Comparison of ENCODE assay signal across 1 cellular context in the genomic region with DNA sequence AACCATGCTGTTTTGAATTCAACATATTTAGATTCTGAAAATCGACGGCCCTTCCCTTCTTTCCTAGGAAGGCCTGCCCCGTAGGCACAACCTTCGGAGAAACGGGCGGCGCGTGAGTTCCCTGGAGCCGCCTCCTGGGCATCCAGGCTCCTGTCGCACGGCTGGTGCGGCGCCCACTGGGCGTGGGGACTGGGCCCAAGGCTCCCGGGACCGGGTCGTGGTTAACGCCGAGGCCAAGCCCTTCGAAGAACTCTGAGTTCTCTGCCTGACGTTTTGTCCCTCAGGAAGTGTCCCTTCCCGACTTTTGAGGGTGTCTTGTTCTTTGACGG.
TF ChIP-seq lines count a peak whose summit lies in the region.

No MANE protein-coding gene starts in this region.

TF ChIP-seq in H1, 55 proteins besides CTCF, POLR2A, EP300 and RAD21:
- no peak for TF ChIP-seq SIX5 (IDR thresholded peaks at IDR 0.05; ENCODE audit: low read depth, low read length)
- no peak for TF ChIP-seq RXRA (IDR thresholded peaks at IDR 0.05; ENCODE audit: insufficient read depth, low read depth, low read length)
- TF ChIP-seq CTBP2 (IDR thresholded peaks at IDR 0.05; ENCODE audit: borderline replicate concordance, insufficient read depth, insufficient read length, low read length): no peak
- TF ChIP-seq SIRT6 (IDR thresholded peaks at IDR 0.05; ENCODE audit: low read length): no peak
- TF ChIP-seq PHF8 (conservative IDR thresholded peaks at IDR 0.05; ENCODE audit: low read depth, low read length): no peak
- TF ChIP-seq, protein P1, sequence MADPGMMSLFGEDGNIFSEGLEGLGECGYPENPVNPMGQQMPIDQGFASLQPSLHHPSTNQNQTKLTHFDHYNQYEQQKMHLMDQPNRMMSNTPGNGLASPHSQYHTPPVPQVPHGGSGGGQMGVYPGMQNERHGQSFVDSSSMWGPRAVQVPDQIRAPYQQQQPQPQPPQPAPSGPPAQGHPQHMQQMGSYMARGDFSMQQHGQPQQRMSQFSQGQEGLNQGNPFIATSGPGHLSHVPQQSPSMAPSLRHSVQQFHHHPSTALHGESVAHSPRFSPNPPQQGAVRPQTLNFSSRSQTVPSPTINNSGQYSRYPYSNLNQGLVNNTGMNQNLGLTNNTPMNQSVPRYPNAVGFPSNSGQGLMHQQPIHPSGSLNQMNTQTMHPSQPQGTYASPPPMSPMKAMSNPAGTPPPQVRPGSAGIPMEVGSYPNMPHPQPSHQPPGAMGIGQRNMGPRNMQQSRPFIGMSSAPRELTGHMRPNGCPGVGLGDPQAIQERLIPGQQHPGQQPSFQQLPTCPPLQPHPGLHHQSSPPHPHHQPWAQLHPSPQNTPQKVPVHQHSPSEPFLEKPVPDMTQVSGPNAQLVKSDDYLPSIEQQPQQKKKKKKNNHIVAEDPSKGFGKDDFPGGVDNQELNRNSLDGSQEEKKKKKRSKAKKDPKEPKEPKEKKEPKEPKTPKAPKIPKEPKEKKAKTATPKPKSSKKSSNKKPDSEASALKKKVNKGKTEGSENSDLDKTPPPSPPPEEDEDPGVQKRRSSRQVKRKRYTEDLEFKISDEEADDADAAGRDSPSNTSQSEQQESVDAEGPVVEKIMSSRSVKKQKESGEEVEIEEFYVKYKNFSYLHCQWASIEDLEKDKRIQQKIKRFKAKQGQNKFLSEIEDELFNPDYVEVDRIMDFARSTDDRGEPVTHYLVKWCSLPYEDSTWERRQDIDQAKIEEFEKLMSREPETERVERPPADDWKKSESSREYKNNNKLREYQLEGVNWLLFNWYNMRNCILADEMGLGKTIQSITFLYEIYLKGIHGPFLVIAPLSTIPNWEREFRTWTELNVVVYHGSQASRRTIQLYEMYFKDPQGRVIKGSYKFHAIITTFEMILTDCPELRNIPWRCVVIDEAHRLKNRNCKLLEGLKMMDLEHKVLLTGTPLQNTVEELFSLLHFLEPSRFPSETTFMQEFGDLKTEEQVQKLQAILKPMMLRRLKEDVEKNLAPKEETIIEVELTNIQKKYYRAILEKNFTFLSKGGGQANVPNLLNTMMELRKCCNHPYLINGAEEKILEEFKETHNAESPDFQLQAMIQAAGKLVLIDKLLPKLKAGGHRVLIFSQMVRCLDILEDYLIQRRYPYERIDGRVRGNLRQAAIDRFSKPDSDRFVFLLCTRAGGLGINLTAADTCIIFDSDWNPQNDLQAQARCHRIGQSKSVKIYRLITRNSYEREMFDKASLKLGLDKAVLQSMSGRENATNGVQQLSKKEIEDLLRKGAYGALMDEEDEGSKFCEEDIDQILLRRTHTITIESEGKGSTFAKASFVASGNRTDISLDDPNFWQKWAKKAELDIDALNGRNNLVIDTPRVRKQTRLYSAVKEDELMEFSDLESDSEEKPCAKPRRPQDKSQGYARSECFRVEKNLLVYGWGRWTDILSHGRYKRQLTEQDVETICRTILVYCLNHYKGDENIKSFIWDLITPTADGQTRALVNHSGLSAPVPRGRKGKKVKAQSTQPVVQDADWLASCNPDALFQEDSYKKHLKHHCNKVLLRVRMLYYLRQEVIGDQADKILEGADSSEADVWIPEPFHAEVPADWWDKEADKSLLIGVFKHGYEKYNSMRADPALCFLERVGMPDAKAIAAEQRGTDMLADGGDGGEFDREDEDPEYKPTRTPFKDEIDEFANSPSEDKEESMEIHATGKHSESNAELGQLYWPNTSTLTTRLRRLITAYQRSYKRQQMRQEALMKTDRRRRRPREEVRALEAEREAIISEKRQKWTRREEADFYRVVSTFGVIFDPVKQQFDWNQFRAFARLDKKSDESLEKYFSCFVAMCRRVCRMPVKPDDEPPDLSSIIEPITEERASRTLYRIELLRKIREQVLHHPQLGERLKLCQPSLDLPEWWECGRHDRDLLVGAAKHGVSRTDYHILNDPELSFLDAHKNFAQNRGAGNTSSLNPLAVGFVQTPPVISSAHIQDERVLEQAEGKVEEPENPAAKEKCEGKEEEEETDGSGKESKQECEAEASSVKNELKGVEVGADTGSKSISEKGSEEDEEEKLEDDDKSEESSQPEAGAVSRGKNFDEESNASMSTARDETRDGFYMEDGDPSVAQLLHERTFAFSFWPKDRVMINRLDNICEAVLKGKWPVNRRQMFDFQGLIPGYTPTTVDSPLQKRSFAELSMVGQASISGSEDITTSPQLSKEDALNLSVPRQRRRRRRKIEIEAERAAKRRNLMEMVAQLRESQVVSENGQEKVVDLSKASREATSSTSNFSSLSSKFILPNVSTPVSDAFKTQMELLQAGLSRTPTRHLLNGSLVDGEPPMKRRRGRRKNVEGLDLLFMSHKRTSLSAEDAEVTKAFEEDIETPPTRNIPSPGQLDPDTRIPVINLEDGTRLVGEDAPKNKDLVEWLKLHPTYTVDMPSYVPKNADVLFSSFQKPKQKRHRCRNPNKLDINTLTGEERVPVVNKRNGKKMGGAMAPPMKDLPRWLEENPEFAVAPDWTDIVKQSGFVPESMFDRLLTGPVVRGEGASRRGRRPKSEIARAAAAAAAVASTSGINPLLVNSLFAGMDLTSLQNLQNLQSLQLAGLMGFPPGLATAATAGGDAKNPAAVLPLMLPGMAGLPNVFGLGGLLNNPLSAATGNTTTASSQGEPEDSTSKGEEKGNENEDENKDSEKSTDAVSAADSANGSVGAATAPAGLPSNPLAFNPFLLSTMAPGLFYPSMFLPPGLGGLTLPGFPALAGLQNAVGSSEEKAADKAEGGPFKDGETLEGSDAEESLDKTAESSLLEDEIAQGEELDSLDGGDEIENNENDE (IDR thresholded peaks at IDR 0.05; ENCODE audit: insufficient replicate concordance, low read length): no peak
- no peak for TF ChIP-seq YY1 (IDR thresholded peaks at IDR 0.05; ENCODE audit: low read depth, low read length)
TF ChIP-seq in H1: peak in this region for 0.
